Comparison of ENCODE assay signal across 17 cellular contexts in the genomic region with DNA sequence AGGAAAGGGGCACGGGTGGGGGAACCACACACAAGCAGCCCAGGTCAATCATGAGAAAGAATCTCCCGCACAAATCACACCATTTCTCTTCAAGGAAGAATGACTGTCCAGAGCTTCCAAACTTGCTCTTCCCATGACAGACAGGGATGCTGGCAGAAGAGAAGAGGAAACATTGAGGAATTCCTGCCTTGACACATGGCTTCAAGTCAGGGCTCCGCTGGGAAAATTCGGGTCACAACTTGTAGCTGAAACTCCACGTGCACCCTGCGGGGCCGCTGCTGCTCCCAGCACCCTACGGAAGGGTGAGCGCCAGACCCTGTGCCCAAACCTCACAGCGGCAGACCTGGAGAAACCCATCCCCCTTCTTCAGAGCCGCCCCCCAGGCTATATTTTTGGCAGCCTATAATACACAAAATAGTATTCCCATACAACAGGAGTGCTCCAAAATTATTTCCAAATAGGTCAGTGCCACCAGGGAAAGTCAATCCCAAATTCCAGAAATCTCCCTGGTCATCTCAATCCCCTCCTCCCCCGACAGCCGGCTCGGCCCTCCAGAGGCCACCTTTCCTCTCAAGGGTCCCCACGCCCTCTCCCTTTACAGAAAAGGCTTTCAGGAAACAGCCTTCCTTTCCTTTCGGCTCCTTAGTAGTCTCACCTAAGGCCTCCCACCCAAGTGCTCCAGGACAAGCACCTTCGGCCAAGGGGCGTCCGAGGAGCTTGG. TPM values are rescaled to one million over a fixed set of nuclear protein-coding genes. Genes with fewer than 3 reads are reported as not detected.
DNase-seq lines count a peak whose midpoint lies in the region; ATAC-seq and TF ChIP-seq lines count a peak whose summit lies in the region.
"Had no signal": no experiment of that assay in that cellular context is flagged by ENCODE, and none has a peak within 500 bp of the region (broad histone marks: within the 10 kb centered on the region; RNA-seq: fewer than 3 reads in every experiment).

No MANE protein-coding gene starts in this region.

- no peak overlapping the region for H2AFZ ChIP-seq in neural cell (ENCODE audit: low read depth, low read length)

- no peaks in the 10 kb centered on the region for H3K9me2 ChIP-seq in neural cell (ENCODE audit: insufficient read depth, low read length)

- no peak for TF ChIP-seq CTCF in glutamatergic neuron (IDR thresholded peaks at IDR 0.05; ENCODE audit: partially characterized antibody, unreplicated experiment)
- TF ChIP-seq CTCF in neural cell (IDR thresholded peaks at IDR 0.05; ENCODE audit: poor library complexity, severe bottlenecking): no peak

- H3K4me1 Mint-ChIP-seq in glutamatergic neuron (ENCODE audit: low read depth, unreplicated experiment) (peaks cover 4% of the 10 kb centered on the region), T-cell (no peaks in the 10 kb centered on the region)
- no peaks in the 10 kb centered on the region for H3K4me1 Mint-ChIP-seq in T-helper 2 cell treated with Interferon-gamma antibody and Interleukin-4, amounts not matched to agents 5 μg/mL and 100 μg/mL, for 36 hours (ENCODE audit: low read depth)
- H3K4me1 Mint-ChIP-seq: CD4-positive, CD25-positive, alpha-beta regulatory T cell had no signal

- no peaks in the 10 kb centered on the region for H3K4me1 ChIP-seq in NT2/D1 (ENCODE audit: insufficient read depth, insufficient read length)
- H3K4me1 ChIP-seq: SJCRH30 had no signal

- ATAC-seq in T-cell (replicated peaks in 1 of 4) (no peak), GM18868 (IDR thresholded peaks at IDR 0.05; ENCODE audit: unreplicated experiment) (no peak)
- ATAC-seq: right cardiac atrium had no signal

- H3K9me3 Mint-ChIP-seq in glutamatergic neuron (ENCODE audit: unreplicated experiment) (peaks cover 10% of the 10 kb centered on the region), T-cell (no peaks in the 10 kb centered on the region)
- H3K9me3 Mint-ChIP-seq in T-helper 2 cell treated with Interferon-gamma antibody and Interleukin-4, amounts not matched to agents 5 μg/mL and 100 μg/mL, for 36 hours: no peaks in the 10 kb centered on the region

- POLR2A ChIA-PET in T-cell (lab: Charles Lee): no interaction called here

- no peaks in the 10 kb centered on the region for H3F3A ChIP-seq in neural cell (ENCODE audit: insufficient read depth, low read length, poor library complexity, severe bottlenecking)

- H3K9ac ChIP-seq in NT2/D1 (ENCODE audit: insufficient read length, low read depth) (peak overlapping the region; percentile 69), neural cell (ENCODE audit: low read length) (peak overlapping the region; percentile 53)

- H3K27ac ChIP-seq in neural cell (ENCODE audit: low read length): no peak overlapping the region
- H3K27ac ChIP-seq: SJCRH30 had no signal

- H3K36me3 Mint-ChIP-seq in glutamatergic neuron (ENCODE audit: unreplicated experiment) (no peaks in the 10 kb centered on the region), T-cell (no peaks in the 10 kb centered on the region)
- no peaks in the 10 kb centered on the region for H3K36me3 Mint-ChIP-seq in T-helper 2 cell treated with Interferon-gamma antibody and Interleukin-4, amounts not matched to agents 5 μg/mL and 100 μg/mL, for 36 hours (ENCODE audit: low read depth)
- H3K36me3 Mint-ChIP-seq: CD4-positive, CD25-positive, alpha-beta regulatory T cell had no signal

- no peaks in the 10 kb centered on the region for H3K9me3 ChIP-seq in NT2/D1 (ENCODE audit: insufficient read depth, low read length)
- no peaks in the 10 kb centered on the region for H3K9me3 ChIP-seq in neural cell (ENCODE audit: low read length)
- H3K9me3 ChIP-seq: SJCRH30 had no signal

- H3K36me3 ChIP-seq in NT2/D1 (ENCODE audit: insufficient read depth, insufficient read length, low read length) (no peaks in the 10 kb centered on the region), neural cell (ENCODE audit: insufficient read depth, low read length) (no peaks in the 10 kb centered on the region)
- H3K36me3 ChIP-seq: SJCRH30 had no signal

- H3K27me3 ChIP-seq in NT2/D1 (ENCODE audit: insufficient read depth, insufficient read length): peaks cover 58% of the 10 kb centered on the region
- peaks cover 70% of the 10 kb centered on the region for H3K27me3 ChIP-seq in neural cell (ENCODE audit: insufficient read depth, low read depth, low read length)
- H3K27me3 ChIP-seq: SJCRH30 had no signal

- DNase-seq in DMS79 (lab: John Stamatoyannopoulos, UW) (peak; percentile 22), NT2/D1 (ENCODE audit: low read depth, low spot score) (no peak), glutamatergic neuron (no peak), T-cell (no peak)
- no peak for DNase-seq in stimulated activated naive CD4-positive, alpha-beta T cell treated with Interleukin-2 at 50 U/mL for 16 hours (lab: John Stamatoyannopoulos, UW)
- DNase-seq in T-helper 2 cell treated with Interferon-gamma antibody and Interleukin-4, amounts not matched to agents 5 μg/mL and 100 μg/mL, for 36 hours (ENCODE audit: low spot score): no peak
- DNase-seq: ACHN; CD4-positive, CD25-positive, alpha-beta regulatory T cell; HFFc6; mammary epithelial cell; MM.1S; SJCRH30 had no signal

- H3K4me3 ChIP-seq in NT2/D1 (ENCODE audit: insufficient read length, low read depth): peak overlapping the region; percentile 51
- H3K4me3 ChIP-seq in neural cell (ENCODE audit: low read length): peak overlapping the region; percentile 70
- H3K4me3 ChIP-seq: SJCRH30 had no signal

- H3K27ac Mint-ChIP-seq in glutamatergic neuron (ENCODE audit: unreplicated experiment) (peak overlapping the region; percentile 74), T-cell (no peak overlapping the region)
- no peak overlapping the region for H3K27ac Mint-ChIP-seq in T-helper 2 cell treated with Interferon-gamma antibody and Interleukin-4, amounts not matched to agents 5 μg/mL and 100 μg/mL, for 36 hours
- H3K27ac Mint-ChIP-seq: CD4-positive, CD25-positive, alpha-beta regulatory T cell; HFFc6 had no signal

- H3K4me2 ChIP-seq in neural cell (ENCODE audit: low read length): peak overlapping the region; percentile 45

- CTCF ChIA-PET in T-cell (lab: Charles Lee): no interaction called here

- H3K4me3 Mint-ChIP-seq in glutamatergic neuron (ENCODE audit: unreplicated experiment) (peak overlapping the region; percentile 91), T-cell (no peak overlapping the region)
- no peak overlapping the region for H3K4me3 Mint-ChIP-seq in T-helper 2 cell treated with Interferon-gamma antibody and Interleukin-4, amounts not matched to agents 5 μg/mL and 100 μg/mL, for 36 hours
- H3K4me3 Mint-ChIP-seq: CD4-positive, CD25-positive, alpha-beta regulatory T cell; HFFc6 had no signal

- no peak for TF ChIP-seq EP300 in neural cell (conservative IDR thresholded peaks at IDR 0.05; ENCODE audit: poor library complexity, severe bottlenecking)

- no peak for TF ChIP-seq RAD21 in neural cell (conservative IDR thresholded peaks at IDR 0.05)

- no peaks in the 10 kb centered on the region for H3K79me2 ChIP-seq in neural cell (replicated peaks; ENCODE audit: insufficient read depth, low read length)

- H3K27me3 Mint-ChIP-seq in glutamatergic neuron (ENCODE audit: unreplicated experiment) (peaks cover 6% of the 10 kb centered on the region), T-cell (peaks cover 36 to 40% of the 10 kb centered on the region in 2 donors)
- H3K27me3 Mint-ChIP-seq in T-helper 2 cell treated with Interferon-gamma antibody and Interleukin-4, amounts not matched to agents 5 μg/mL and 100 μg/mL, for 36 hours (ENCODE audit: low read depth): peaks cover 25% of the 10 kb centered on the region

- H4K20me1 ChIP-seq in neural cell (ENCODE audit: insufficient read depth): no peaks in the 10 kb centered on the region

TF ChIP-seq in neural cell, 6 proteins besides CTCF, POLR2A, EP300 and RAD21:
- TF ChIP-seq TAF1 (IDR thresholded peaks at IDR 0.05; ENCODE audit: low read depth): no peak
- no peak for TF ChIP-seq EZH2 (IDR thresholded peaks at IDR 0.05; ENCODE audit: borderline replicate concordance, insufficient read depth, low read length, poor library complexity, severe bottlenecking)
- TF ChIP-seq MXI1 (conservative IDR thresholded peaks at IDR 0.05; ENCODE audit: poor library complexity, severe bottlenecking): peak; percentile 19
- TF ChIP-seq POLR2AphosphoS5 (IDR thresholded peaks at IDR 0.05): no peak

RNA-seq across cellular contexts. Expression of a gene that starts 1.3 kb away (rescaled TPM):
- total RNA-seq in glutamatergic neuron (ENCODE audit: unreplicated experiment) (16.5 TPM), T-cell (not detected)
- 1.3 and 2.0 TPM in 2 replicates for polyA plus RNA-seq in neural cell
- 10.0 and 11.5 TPM in 2 replicates for polyA minus RNA-seq in neural cell
- total RNA-seq: CD4-positive, CD25-positive, alpha-beta regulatory T cell; fibroblast of villous mesenchyme; HFFc6; mammary epithelial cell; right cardiac atrium; T-helper 2 cell treated with Interferon-gamma antibody and Interleukin-4, amounts not matched to agents 100 ng/mL and 5 ng/mL, for 36 hours had no signal
- polyA plus RNA-seq: CD4-positive, CD25-positive, alpha-beta regulatory T cell; mammary epithelial cell; right cardiac atrium had no signal

Comparison
In these comparisons a context has a peak if more than half of its experiments do, and no peak if none do; other contexts are left out.
1. RNA of a gene that starts 1.3 kb away (total RNA-seq): 16.5 TPM in glutamatergic neuron (single experiment); not detected in T-cell; every median in the first group is over 10 times any median in the second.